29 cellular contexts compared by ENCODE assay signal in the genomic region with DNA sequence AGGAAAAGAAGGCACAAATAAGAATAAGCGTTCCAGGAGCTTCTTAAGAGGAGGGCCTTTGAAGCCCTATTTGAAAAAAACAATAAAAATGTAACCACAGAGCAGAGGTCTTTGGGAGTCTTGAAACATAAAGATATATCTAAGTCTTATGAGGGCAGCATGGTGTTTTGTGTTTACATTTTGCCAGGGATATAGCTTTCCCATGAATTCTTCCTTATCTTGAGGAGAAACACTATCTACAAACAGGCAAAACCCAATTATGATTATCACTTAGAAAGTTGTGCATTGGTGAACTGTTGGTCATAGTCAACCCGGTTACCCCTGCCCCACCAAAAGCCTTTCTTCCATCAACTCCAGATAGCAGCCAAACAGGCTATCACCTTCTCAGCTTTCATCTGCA.
"Had no signal": no experiment of that assay in that cellular context is flagged by ENCODE, and none has a peak within 500 bp of the region (broad histone marks: within the 10 kb centered on the region; RNA-seq: fewer than 3 reads in every experiment).

No MANE protein-coding gene starts in this region.

- H3K27me3 ChIP-seq: body of pancreas, cardiac muscle cell, colonic mucosa, esophagus squamous epithelium, left lung, pancreas, spleen, testis had no signal

- H3K4me1 ChIP-seq: body of pancreas, esophagus squamous epithelium, left lung, pancreas, psoas muscle, spleen, testis had no signal

- H3K9me3 ChIP-seq: body of pancreas, colonic mucosa, esophagus squamous epithelium, left lung, mucosa of descending colon, pancreas, psoas muscle, spleen, testis had no signal

- H3K36me3 ChIP-seq: cardiac muscle cell, colonic mucosa, esophagus squamous epithelium, left lung, pancreas, spleen had no signal

- H3K27ac ChIP-seq: body of pancreas, cardiac muscle cell, epithelial cell of prostate, esophagus squamous epithelium, left lung, pancreas, psoas muscle, spleen, testis had no signal

- H3K4me3 ChIP-seq: body of pancreas, cardiac muscle cell, colonic mucosa, esophagus squamous epithelium, left lung, lung, mucosa of descending colon, pancreas, psoas muscle, spleen, testis had no signal

- DNase-seq: activated CD4-positive, alpha-beta T cell treated with anti-CD3 and anti-CD28 coated beads, Interleukin-2, amount 10 ng/mL, durations not matched to agents 7 days and 5 days; activated CD4-positive, CD25-positive, alpha-beta regulatory T cell treated with anti-CD3 and anti-CD28 coated beads, Interleukin-2, amount 50 U/mL, for 72 hours; activated CD8-positive, alpha-beta T cell treated with anti-CD3 and anti-CD28 coated beads for 36 hours; activated T-cell treated with anti-CD3 and anti-CD28 coated beads, Interleukin-2, amount 50 U/mL, for 48 hours; anterior cingulate cortex; body of pancreas; cerebellar nuclear complex; effector CD8-positive, alpha-beta T cell; esophagus squamous epithelium; left lung; mesendoderm; nephron progenitor cell; pancreas; psoas muscle; spleen; stimulated activated CD4-positive, alpha-beta T cell treated with anti-CD3 and anti-CD28 coated beads, Interleukin-4, amount 100 ng/mL, for 1 hour; stimulated activated naive CD8-positive, alpha-beta T cell treated with anti-CD3 and anti-CD28 coated beads, Interleukin-15, Interleukin-2, amounts not matched to agents 100 U/mL and 50 U/mL, for 24 hours; T-helper 2 cell; trophoblast cell had no signal

- FAIRE-seq: endometrium, frontal cortex, islet of Langerhans, pancreas, urothelium cell line had no signal

- ATAC-seq: activated CD8-positive, alpha-beta T cell treated with anti-CD3 and anti-CD28 coated beads for 36 hours; body of pancreas; left lung; pancreas; psoas muscle; stimulated activated naive CD8-positive, alpha-beta T cell treated with anti-CD3 and anti-CD28 coated beads, Interleukin-15, Interleukin-2, amounts not matched to agents 100 U/mL and 50 U/mL, for 24 hours had no signal
